In genomic region chr16:21982108-21982507, GRCh38 we compare ENCODE assay signal across 2 cellular contexts.
TF ChIP-seq lines count a peak whose summit lies in the region.

No MANE protein-coding gene starts in this region.

TF ChIP-seq in HepG2, 621 proteins besides CTCF, POLR2A, EP300 and RAD21:
- TF ChIP-seq PPARG (CRISPR knock-in tag; conservative IDR thresholded peaks at IDR 0.05): no peak

TF ChIP-seq in K562, 482 proteins besides CTCF, POLR2A, EP300 and RAD21:
- TF ChIP-seq PHTF2 (CRISPR knock-in tag; IDR thresholded peaks at IDR 0.05): no peak
- no peak for TF ChIP-seq CHD4 (IDR thresholded peaks at IDR 0.05; ENCODE audit: insufficient read depth, insufficient replicate concordance, low read depth, low read length, poor library complexity, severe bottlenecking)
- TF ChIP-seq DACH1 (IDR thresholded peaks at IDR 0.05; ENCODE audit: partially characterized antibody): no peak
- TF ChIP-seq U2AF2 (optimal IDR thresholded peaks at IDR 0.05; ENCODE audit: low read depth, low read length): no peak
- TF ChIP-seq KDM1A (IDR thresholded peaks at IDR 0.05): no peak
- TF ChIP-seq FOXA3 (CRISPR knock-in tag; conservative IDR thresholded peaks at IDR 0.05 in 1 of 2, IDR thresholded peaks at IDR 0.05 in 1 of 2): no peak
- TF ChIP-seq CHD7 (IDR thresholded peaks at IDR 0.05; ENCODE audit: low read depth, low read length): no peak
- TF ChIP-seq RBFOX2 (IDR thresholded peaks at IDR 0.05; ENCODE audit: low read depth, low read length): no peak
